9 cellular contexts compared by ENCODE assay signal in genomic region chr1:65423884-65424655, GRCh38. TPM values are rescaled to one million over a fixed set of nuclear protein-coding genes. Genes with fewer than 3 reads are reported as not detected.
A peak's percentile ranks its signal among the peaks of the same experiment; 100 is the strongest.
DNase-seq lines count a peak whose midpoint lies in the region; ATAC-seq, FAIRE-seq and TF ChIP-seq lines count a peak whose summit lies in the region.
"Had no signal": no experiment of that assay in that cellular context is flagged by ENCODE, and none has a peak within 500 bp of the region (broad histone marks: within the 10 kb centered on the region; RNA-seq: fewer than 3 reads in every experiment).

No MANE protein-coding gene starts in this region.

- no peaks in the 10 kb centered on the region for H3K9me3 Mint-ChIP-seq in neural crest cell

- no TSS peak for BruUV-seq in K562 (replicated peaks; lab: Mats Ljungman, UMichigan)

- peaks cover 26% of the 10 kb centered on the region for H3K36me3 ChIP-seq in HUES48 (ENCODE audit: control insufficient read depth, insufficient read depth, low read length)
- H3K36me3 ChIP-seq in K562 (ENCODE audit: control insufficient read depth, insufficient read depth, low read length), result peaks cover 58% of the 10 kb centered on the region
- H3K36me3 ChIP-seq in sigmoid colon, result peaks cover 0 to 38% (median 7%) of the 10 kb centered on the region in 4 donors

- peaks cover 77% of the 10 kb centered on the region for H3K79me2 ChIP-seq in K562 (ENCODE audit: control insufficient read depth, insufficient read depth, low read length)

- TF ChIP-seq EP300 in K562 (IDR thresholded peaks at IDR 0.05; ENCODE audit: low read length), result peak; percentile 57; the same call in 1 of the 2 replicates
- TF ChIP-seq EP300 in sigmoid colon (IDR thresholded peaks at IDR 0.05), result no peak

- in situ Hi-C loops in K562 (cut with MboI), result loop anchor here (10.0 kb wide), 1 partner anchor 359 kb away; no protein-coding TSS in a partner anchor

- H3K9me3 ChIP-seq in HUES48 (ENCODE audit: control insufficient read depth, insufficient read depth, low read length) (no peaks in the 10 kb centered on the region), K562 (replicated peaks; ENCODE audit: control insufficient read depth, insufficient read depth, low read depth, low read length) (no peaks in the 10 kb centered on the region), sigmoid colon (no peaks in the 10 kb centered on the region)

- peaks cover 2% of the 10 kb centered on the region for H3K27me3 Mint-ChIP-seq in neural crest cell (ENCODE audit: low read depth)

- 3% methylated on average over 2 of the region's 2 CpGs for WGBS in K562 (ENCODE audit: insufficient coverage, low coverage, missing lambda C conversion rate)
- WGBS in sigmoid colon, 2 donors, result 77 to 89% methylated on average over 2 of the region's 2 CpGs

- peak; percentile 6 for FAIRE-seq in K562 (lab: Jason Lieb, UNC)

- peaks cover 19% of the 10 kb centered on the region for H3K4me1 Mint-ChIP-seq in neural crest cell

- H3K9ac ChIP-seq in HUES48 (ENCODE audit: low read depth, low read length) (no peak overlapping the region), K562 (ENCODE audit: insufficient read depth in 1 of 2, low read depth in 2 of 2, low read length in 2 of 2) (peak overlapping the region; percentile 41 to 95; a peak in 3 of 4 replicates)

- no peaks in the 10 kb centered on the region for H3K9me1 ChIP-seq in K562 (ENCODE audit: control insufficient read depth, insufficient read depth, low read length)

- H3K27ac Mint-ChIP-seq in neural crest cell (ENCODE audit: unreplicated experiment), result no peak overlapping the region

- H3K4me3 Mint-ChIP-seq in neural crest cell, result peak overlapping the region; percentile 53

- intact Hi-C loops in K562 (cut with micrococcal nuclease), result loop anchor here (2.0 to 5.0 kb wide), 4 partner anchors 53 to 357 kb away; no protein-coding TSS in a partner anchor
- intact Hi-C loops in sigmoid colon (cut with DNase I), result loop anchor here (5.0 kb wide), 2 partner anchors 277 to 357 kb away; partner anchors contain the start of gene AK4

- H3K4me1 ChIP-seq in HUES48 (ENCODE audit: control insufficient read depth, insufficient read depth, low read length) (peaks cover 49% of the 10 kb centered on the region), K562 (replicated peaks in 1 of 2; ENCODE audit: control insufficient read depth in 2 of 2, insufficient read depth in 2 of 2, low read length in 2 of 2) (peaks cover 14 to 42% of the 10 kb centered on the region in 2 experiments), sigmoid colon (peaks cover 0 to 42% (median 34%) of the 10 kb centered on the region in 4 donors)

- H3K27me3 ChIP-seq in HUES48 (ENCODE audit: control insufficient read depth, insufficient read depth, low read length), result no peaks in the 10 kb centered on the region
- H3K27me3 ChIP-seq in K562 (ENCODE audit: control insufficient read depth in 2 of 2, insufficient read depth in 2 of 2, low read length in 2 of 2), result no peaks in the 10 kb centered on the region
- H3K27me3 ChIP-seq in sigmoid colon, result no peaks in the 10 kb centered on the region

- peak; percentile 90 for DNase-seq in EL
- peak; percentile 32 to 65 (median 40) for DNase-seq in K562 (ENCODE audit: extremely low read depth in 1 of 4, low spot score in 3 of 4)
- DNase-seq in neural crest cell (ENCODE audit: low read depth, low spot score), result no peak
- DNase-seq in sigmoid colon, result no peak
- no peak for DNase-seq in substantia nigra (lab: John Stamatoyannopoulos, UW)
- DNase-seq in effector CD8-positive, alpha-beta T cell (lab: John Stamatoyannopoulos, UW), result no peak
- DNase-seq: SHP77 had no signal

- H3K36me3 Mint-ChIP-seq in neural crest cell (ENCODE audit: low read depth), result peaks cover 16% of the 10 kb centered on the region

- no peak overlapping the region for H2AFZ ChIP-seq in K562 (ENCODE audit: low read depth, low read length)

- TF ChIP-seq CTCF in K562 (IDR thresholded peaks at IDR 0.05 in 2 of 3, conservative IDR thresholded peaks at IDR 0.05 in 1 of 3; ENCODE audit: insufficient read depth in 2 of 3, low read depth in 1 of 3, low read length in 3 of 3) (no peak), neural crest cell (conservative IDR thresholded peaks at IDR 0.05) (no peak), sigmoid colon (IDR thresholded peaks at IDR 0.05) (no peak)

- POLR2A ChIA-PET in K562 (lab: Yijun Ruan, JAX), result interaction anchor here (0.5 to 1.5 kb wide), 3 partner anchors 24 to 294 kb away, joined by 3 to 6 read pairs (median 3); no protein-coding TSS in a partner anchor

- H3K4me3 ChIP-seq in HUES48 (ENCODE audit: low read depth, low read length) (no peak overlapping the region), K562 (peak overlapping the region; percentile 83; the same call in 1 of the 2 replicates), sigmoid colon (no peak overlapping the region)

- H3K27ac ChIP-seq in HUES48 (ENCODE audit: low read depth, low read length) (peak overlapping the region; percentile 59), K562 (ENCODE audit: extremely low read depth, low read depth, low read length) (peak overlapping the region; percentile 61), sigmoid colon (no peak overlapping the region), substantia nigra (ENCODE audit: low read depth, low read length, poor library complexity, severe bottlenecking) (no peak overlapping the region)

- TF ChIP-seq POLR2A in K562 (conservative IDR thresholded peaks at IDR 0.05) (no peak), sigmoid colon (IDR thresholded peaks at IDR 0.05) (no peak)

- H4K20me1 ChIP-seq in K562 (replicated peaks; ENCODE audit: control insufficient read depth, insufficient read depth, low read length), result peaks cover 3% of the 10 kb centered on the region; the same call in 1 of the 2 replicates

- peak overlapping the region; percentile 52 for H3K4me2 ChIP-seq in K562 (ENCODE audit: insufficient read depth, low read length)

- no peak for TF ChIP-seq RAD21 in K562 (CRISPR knock-in tag; conservative IDR thresholded peaks at IDR 0.05 in 1 of 2, IDR thresholded peaks at IDR 0.05 in 1 of 2)

- CTCF ChIA-PET in K562 (lab: Yijun Ruan, JAX; ENCODE audit: low intra/inter-chr PET ratio), result no interaction called here

- no peak for ATAC-seq in K562
- no peak for ATAC-seq in HG02884 (IDR thresholded peaks at IDR 0.05; ENCODE audit: unreplicated experiment)

TF ChIP-seq in K562, 482 proteins besides CTCF, POLR2A, EP300 and RAD21 (continues in another document):
- peak; percentile 57 for TF ChIP-seq NCOR1 (IDR thresholded peaks at IDR 0.05)
- no peak for TF ChIP-seq SRF (CRISPR knock-in tag; IDR thresholded peaks at IDR 0.05)
- TF ChIP-seq DPF2 (IDR thresholded peaks at IDR 0.05), result peak; percentile 92
- TF ChIP-seq MAZ (CRISPR knock-in tag; conservative IDR thresholded peaks at IDR 0.05 in 1 of 2, IDR thresholded peaks at IDR 0.05 in 1 of 2), result no peak
- no peak for TF ChIP-seq ZNF511 (CRISPR knock-in tag; IDR thresholded peaks at IDR 0.05)
- no peak for TF ChIP-seq ZNF586 (CRISPR knock-in tag; conservative IDR thresholded peaks at IDR 0.05)

RNA-seq across cellular contexts. Expression of gene LEPR, which starts 3.6 kb away (rescaled TPM):
- 58.9 and 119 TPM in 2 replicates for total RNA-seq in K562 (2011; cell fraction: chromatin; rRNA removed; ENCODE audit: low replicate concordance)
- total RNA-seq in K562 (2011; cell fraction: nucleolus; rRNA removed), result 43.9 and 53.4 TPM in 2 replicates
- 92.8 and 105 TPM in 2 replicates for total RNA-seq in K562 (2011; cell fraction: nucleoplasm; rRNA removed)
- total RNA-seq in K562 (2014; rRNA removed) (26.0 and 26.5 TPM in 2 replicates), K562 (2014; rRNA removed; fragmentation: Illumina TruSeq; extraction: Trizol) (55.0 and 58.4 TPM in 2 replicates), K562 (2015; rRNA removed; fragmentation: Illumina TruSeq; extraction: Trizol) (51.5 and 56.8 TPM in 2 replicates), K562 (2021) (43.1 and 43.6 TPM in 2 replicates), neural crest cell (2.5 and 2.7 TPM in 2 replicates), sigmoid colon (10 to 100 TPM in 2 of 4 donors, 1 to 10 TPM in 2; 5.3 to 24.7 (median 9.9) TPM)
- polyA plus RNA-seq in K562 (2011; rRNA removed) (83.7 and 111 TPM in 2 replicates), K562 (2014; fragmentation: Illumina TruSeq; extraction: Trizol) (37.3 and 45.2 TPM in 2 replicates), K562 (2014; fragmentation: Nextera tagmentation; extraction: Ambion mirVana) (10 to 100 TPM; 12.2 to 18.1 TPM), K562 (2014; rRNA removed) (19.9 and 26.1 TPM in 2 replicates), sigmoid colon (1 to 10 TPM in 1 of 3 donors, under 1 TPM in 2; 0.46 to 2.6 (median 0.60) TPM)
- 30.7 and 48.6 TPM in 2 replicates for polyA plus RNA-seq in K562 (2011; cell fraction: cytosol; rRNA removed)
- polyA plus RNA-seq in K562 (2011; cell fraction: nucleus; rRNA removed), result 25.8 and 36.4 TPM in 2 replicates
- 22.2 and 31.8 TPM in 2 replicates for polyA plus RNA-seq in K562 (2012)
- polyA minus RNA-seq in K562 (2011; rRNA and poly(A)+ RNA removed), result 197 and 201 TPM in 2 replicates
- polyA minus RNA-seq in K562 (2011; cell fraction: cytosol; rRNA and poly(A)+ RNA removed), result 51.6 and 74.5 TPM in 2 replicates
- polyA minus RNA-seq in K562 (2011; cell fraction: nucleus; rRNA and poly(A)+ RNA removed), result 25.3 and 51.1 TPM in 2 replicates

RNA-seq across cellular contexts. Expression of gene LEPROT, which starts 3.6 kb away (rescaled TPM):
- 47.7 and 171 TPM in 2 replicates for total RNA-seq in K562 (2011; cell fraction: chromatin; rRNA removed; ENCODE audit: low replicate concordance)
- total RNA-seq in K562 (2011; cell fraction: nucleolus; rRNA removed), result 33.7 and 49.6 TPM in 2 replicates
- 135 and 209 TPM in 2 replicates for total RNA-seq in K562 (2011; cell fraction: nucleoplasm; rRNA removed)
- total RNA-seq in K562 (2014; rRNA removed) (28.1 and 34.8 TPM in 2 replicates), K562 (2014; rRNA removed; fragmentation: Illumina TruSeq; extraction: Trizol) (45.8 and 52.8 TPM in 2 replicates), K562 (2015; rRNA removed; fragmentation: Illumina TruSeq; extraction: Trizol) (40.6 and 46.3 TPM in 2 replicates), K562 (2021) (38.2 and 42.9 TPM in 2 replicates), neural crest cell (31.0 and 33.7 TPM in 2 replicates), sigmoid colon (10 to 100 TPM; 48.2 to 67.8 (median 57.0) TPM)
- polyA plus RNA-seq in K562 (2011; rRNA removed) (84.0 and 97.5 TPM in 2 replicates), K562 (2014; fragmentation: Illumina TruSeq; extraction: Trizol) (44.0 and 47.4 TPM in 2 replicates), K562 (2014; fragmentation: Nextera tagmentation; extraction: Ambion mirVana) (10 to 100 TPM; 30.7 to 38.5 TPM), K562 (2014; rRNA removed) (53.4 and 54.9 TPM in 2 replicates), sigmoid colon (10 to 100 TPM; 14.3 to 29.8 (median 15.6) TPM)
- 33.1 and 88.6 TPM in 2 replicates for polyA plus RNA-seq in K562 (2011; cell fraction: cytosol; rRNA removed)
- polyA plus RNA-seq in K562 (2011; cell fraction: nucleus; rRNA removed), result 88.8 and 104 TPM in 2 replicates
- polyA plus RNA-seq in K562 (2012), result 40.2 and 59.7 TPM in 2 replicates
- polyA minus RNA-seq in K562 (2011; rRNA and poly(A)+ RNA removed), result 65.3 and 66.8 TPM in 2 replicates
- 24.1 and 26.4 TPM in 2 replicates for polyA minus RNA-seq in K562 (2011; cell fraction: cytosol; rRNA and poly(A)+ RNA removed)
- polyA minus RNA-seq in K562 (2011; cell fraction: nucleus; rRNA and poly(A)+ RNA removed), result 68.3 and 104 TPM in 2 replicates

Comparison
In these comparisons a context has a peak if more than half of its experiments do, and no peak if none do; other contexts are left out.
1. DNase-seq: peak in EL (single experiment) and K562 (4 of 4); none in neural crest cell (single experiment), sigmoid colon (single experiment), substantia nigra (0 of 49) and effector CD8-positive, alpha-beta T cell (single experiment).
2. H3K27ac ChIP-seq: peak in HUES48 (single experiment) and K562 (single experiment); none in sigmoid colon (0 of 4) and substantia nigra (single experiment).